8 cellular contexts compared by ENCODE assay signal in genomic region chr5:75510836-75511434, GRCh38. TPM values are rescaled to one million over a fixed set of nuclear protein-coding genes. Genes with fewer than 3 reads are reported as not detected.
A peak's percentile ranks its signal among the peaks of the same experiment; 100 is the strongest.
DNase-seq lines count a peak whose midpoint lies in the region; ATAC-seq lines count a peak whose summit lies in the region.

No MANE protein-coding gene starts in this region.

- H3K23ac ChIP-seq in mesenchymal stem cell (ENCODE audit: low read length in 2 of 2) = peak overlapping the region; percentile 87 to 96

- peak in 2 of 3 donors; percentile 34 to 46 for DNase-seq in CD4-positive, CD25-positive, alpha-beta regulatory T cell
- DNase-seq in HPDE6-E6E7 (ENCODE audit: extremely low spot score) (peak; percentile 11), mesenchymal stem cell (no peak), DMS153 (lab: John Stamatoyannopoulos, UW) (no peak)
- peak; percentile 33 for DNase-seq in effector CD4-positive, alpha-beta T cell
- peak; percentile 4 to 25 for DNase-seq in stimulated activated CD8-positive, alpha-beta memory T cell treated with anti-CD3 and anti-CD28 coated beads, Interleukin-15, amount 100 ng/mL, for 48 hours (ENCODE audit: low read depth in 2 of 2)

- H3K4me3 ChIP-seq in CD4-positive, CD25-positive, alpha-beta regulatory T cell (ENCODE audit: low read depth, low read length) = peak overlapping the region; percentile 89
- H3K4me3 ChIP-seq in mesenchymal stem cell (ENCODE audit: insufficient read depth in 1 of 2, low read depth in 1 of 2, low read length in 2 of 2) = peak overlapping the region; percentile 94

- WGBS in mesenchymal stem cell = under 1% methylated on average over 40 of the region's 54 CpGs

- H3K27me3 Mint-ChIP-seq in CD4-positive, CD25-positive, alpha-beta regulatory T cell = no peaks in the 10 kb centered on the region

- H3K4ac ChIP-seq in mesenchymal stem cell (ENCODE audit: low read depth in 1 of 2, low read length in 2 of 2) = peak overlapping the region; percentile 88 to 98

- peak overlapping the region; percentile 65 for H3K4me2 ChIP-seq in mesenchymal stem cell (ENCODE audit: low read length, poor library complexity, severe bottlenecking)

- H2AFZ ChIP-seq in mesenchymal stem cell (ENCODE audit: low read depth, low read length) = peak overlapping the region; percentile 91

- H3K27me3 ChIP-seq in CD4-positive, CD25-positive, alpha-beta regulatory T cell (ENCODE audit: control insufficient read depth, insufficient read depth, low read length) = no peaks in the 10 kb centered on the region
- H3K27me3 ChIP-seq in mesenchymal stem cell (ENCODE audit: control insufficient read depth in 1 of 2, insufficient read depth in 1 of 2, low read length in 2 of 2) = no peaks in the 10 kb centered on the region

- no peaks in the 10 kb centered on the region for H3K9me3 ChIP-seq in CD4-positive, CD25-positive, alpha-beta regulatory T cell (ENCODE audit: control insufficient read depth in 2 of 2, low read length in 2 of 2)
- no peaks in the 10 kb centered on the region for H3K9me3 ChIP-seq in mesenchymal stem cell (ENCODE audit: control insufficient read depth, low read length)

- peak overlapping the region; percentile 94 to 98 for H3K18ac ChIP-seq in mesenchymal stem cell (ENCODE audit: low read depth in 1 of 2, low read length in 2 of 2)

- H2BK5ac ChIP-seq in mesenchymal stem cell (ENCODE audit: low read depth, low read length, poor library complexity, severe bottlenecking) = peak overlapping the region; percentile 91

- H3K9me3 Mint-ChIP-seq in CD4-positive, CD25-positive, alpha-beta regulatory T cell = peaks cover 0 to 1% (median 0%) of the 10 kb centered on the region in 7 donors

- H3K4me1 Mint-ChIP-seq in CD4-positive, CD25-positive, alpha-beta regulatory T cell = peaks cover 50 to 79% (median 59%) of the 10 kb centered on the region in 4 donors

- H3K4me1 ChIP-seq in CD4-positive, CD25-positive, alpha-beta regulatory T cell (ENCODE audit: control insufficient read depth, insufficient read depth, low read length, poor library complexity, severe bottlenecking) = peaks cover 59% of the 10 kb centered on the region
- peaks cover 2% of the 10 kb centered on the region for H3K4me1 ChIP-seq in mesenchymal stem cell (ENCODE audit: control insufficient read depth, insufficient read depth, low read depth, low read length)

- peak overlapping the region; percentile 97 for H3K9ac ChIP-seq in mesenchymal stem cell (ENCODE audit: low read length)

- H3K36me3 Mint-ChIP-seq in CD4-positive, CD25-positive, alpha-beta regulatory T cell = peaks cover 4% of the 10 kb centered on the region

- H3K79me1 ChIP-seq in mesenchymal stem cell (replicated peaks; ENCODE audit: low read length, poor library complexity, severe bottlenecking) = no peaks in the 10 kb centered on the region

- peak; percentile 26 to 42 for ATAC-seq in CD4-positive, CD25-positive, alpha-beta regulatory T cell (ENCODE audit: low read depth in 2 of 2)
- peak; percentile 23 for ATAC-seq in GM21381 (IDR thresholded peaks at IDR 0.05; ENCODE audit: unreplicated experiment)
- ATAC-seq in activated CD4-positive, CD25-positive, alpha-beta regulatory T cell treated with anti-CD3 and anti-CD28 coated beads, Interleukin-2, amount 50 U/mL, for 24 hours = peak; percentile 28 to 44

- peak overlapping the region; percentile 54 for H2BK120ac ChIP-seq in mesenchymal stem cell (ENCODE audit: low read depth, low read length)

- H2AK5ac ChIP-seq in mesenchymal stem cell (ENCODE audit: low read length, severe bottlenecking) = no peak overlapping the region

- H3K14ac ChIP-seq in mesenchymal stem cell (ENCODE audit: low read length in 2 of 2) = peak overlapping the region in 1 of 2 experiments; percentile 97

- peak overlapping the region in 1 of 2 experiments; percentile 76 for H2BK12ac ChIP-seq in mesenchymal stem cell (ENCODE audit: low read length in 2 of 2)

- H3K4me3 Mint-ChIP-seq in CD4-positive, CD25-positive, alpha-beta regulatory T cell = peak overlapping the region; percentile 96 to 99 (median 98)

- no peaks in the 10 kb centered on the region for H3K36me3 ChIP-seq in CD4-positive, CD25-positive, alpha-beta regulatory T cell (ENCODE audit: control insufficient read depth, insufficient read depth, low read length)
- H3K36me3 ChIP-seq in mesenchymal stem cell (ENCODE audit: control insufficient read depth in 1 of 2, insufficient read depth in 2 of 2, low read depth in 1 of 2, low read length in 2 of 2) = peaks cover 0 to 2% of the 10 kb centered on the region in 2 experiments

- peak overlapping the region; percentile 85 for H4K8ac ChIP-seq in mesenchymal stem cell (ENCODE audit: low read length)

- peak overlapping the region; percentile 26 for H2BK15ac ChIP-seq in mesenchymal stem cell (ENCODE audit: low read depth, poor library complexity, severe bottlenecking)

- H4K91ac ChIP-seq in mesenchymal stem cell (ENCODE audit: low read length) = peak overlapping the region; percentile 89

- H3K27ac Mint-ChIP-seq in CD4-positive, CD25-positive, alpha-beta regulatory T cell = peak overlapping the region; percentile 95 to 97 (median 95)

- H3K27ac ChIP-seq in CD4-positive, CD25-positive, alpha-beta regulatory T cell (ENCODE audit: insufficient read depth, low read length, poor library complexity, severe bottlenecking) = peak overlapping the region; percentile 82
- H3K27ac ChIP-seq in mesenchymal stem cell (ENCODE audit: low read length, poor library complexity, severe bottlenecking) = peak overlapping the region; percentile 11

RNA-seq across cellular contexts. Expression of gene CERT1, which starts 0.5 kb away (rescaled TPM):
- total RNA-seq in CD4-positive, CD25-positive, alpha-beta regulatory T cell = 49.9 TPM
- 10 to 100 TPM; 19.4 to 25.7 (median 21.8) TPM for polyA plus RNA-seq in CD4-positive, CD25-positive, alpha-beta regulatory T cell
- 33.2 TPM for polyA plus RNA-seq in mesenchymal stem cell (2013, experiment 1 of 2)
- 34.9 TPM for polyA plus RNA-seq in mesenchymal stem cell (2013, experiment 2 of 2)

RNA-seq across cellular contexts. Expression of gene POLK, which starts 0.8 kb away (rescaled TPM):
- 24.1 TPM for total RNA-seq in CD4-positive, CD25-positive, alpha-beta regulatory T cell
- polyA plus RNA-seq in CD4-positive, CD25-positive, alpha-beta regulatory T cell = 10 to 100 TPM; 19.8 to 33.6 (median 24.1) TPM
- 13.8 TPM for polyA plus RNA-seq in mesenchymal stem cell (2013, experiment 1 of 2)
- 13.5 TPM for polyA plus RNA-seq in mesenchymal stem cell (2013, experiment 2 of 2)

Comparison
In these comparisons a context has a peak if more than half of its experiments do, and no peak if none do; other contexts are left out.
1. DNase-seq: peak in CD4-positive, CD25-positive, alpha-beta regulatory T cell (2 of 3), HPDE6-E6E7 (single experiment), effector CD4-positive, alpha-beta T cell (single experiment) and stimulated activated CD8-positive, alpha-beta memory T cell treated with anti-CD3 and anti-CD28 coated beads, Interleukin-15, amount 100 ng/mL, for 48 hours (2 of 2); none in mesenchymal stem cell (single experiment) and DMS153 (single experiment).
2. Peak in every context shown above with its lines, with median percentiles within 50 percentile points of each other: ATAC-seq.